ENCODE assay signal across 9 cellular contexts in genomic region chr13:26502826-26503225, GRCh38. TPM values are rescaled to one million over a fixed set of nuclear protein-coding genes. Genes with fewer than 3 reads are reported as not detected.
A peak's percentile ranks its signal among the peaks of the same experiment; 100 is the strongest.
DNase-seq lines count a peak whose midpoint lies in the region; ATAC-seq and TF ChIP-seq lines count a peak whose summit lies in the region.
"Had no signal": no experiment of that assay in that cellular context is flagged by ENCODE, and none has a peak within 500 bp of the region (broad histone marks: within the 10 kb centered on the region; RNA-seq: fewer than 3 reads in every experiment).

No MANE protein-coding gene starts in this region.

- CTCF ChIA-PET in CD4-positive, alpha-beta T cell (lab: Charles Lee): no interaction called here

- H3K27me3 Mint-ChIP-seq in CD4-positive, alpha-beta T cell: peaks cover 4% of the 10 kb centered on the region
- peaks cover 36% of the 10 kb centered on the region for H3K27me3 Mint-ChIP-seq in central memory CD8-positive, alpha-beta T cell

- intact Hi-C loops in CD4-positive, alpha-beta T cell (cut with DNase I, micrococcal nuclease): no loop called here

- H3K36me3 Mint-ChIP-seq in CD4-positive, alpha-beta T cell (ENCODE audit: low read depth): no peaks in the 10 kb centered on the region
- H3K36me3 Mint-ChIP-seq in central memory CD8-positive, alpha-beta T cell (ENCODE audit: insufficient read depth): peaks cover 2% of the 10 kb centered on the region

- H3K27ac ChIP-seq in CD4-positive, alpha-beta T cell (ENCODE audit: low read depth, low read length): no peak overlapping the region
- H3K27ac ChIP-seq: SJCRH30 had no signal

- peaks cover 9% of the 10 kb centered on the region for H3K4me1 Mint-ChIP-seq in CD4-positive, alpha-beta T cell (ENCODE audit: low read depth)
- no peaks in the 10 kb centered on the region for H3K4me1 Mint-ChIP-seq in central memory CD8-positive, alpha-beta T cell

- no peak overlapping the region for H3K4me3 Mint-ChIP-seq in CD4-positive, alpha-beta T cell
- no peak overlapping the region for H3K4me3 Mint-ChIP-seq in central memory CD8-positive, alpha-beta T cell

- H3K27ac Mint-ChIP-seq in CD4-positive, alpha-beta T cell: no peak overlapping the region
- H3K27ac Mint-ChIP-seq in central memory CD8-positive, alpha-beta T cell (ENCODE audit: low read depth): no peak overlapping the region

- POLR2A ChIA-PET in CD4-positive, alpha-beta T cell (lab: Charles Lee): no interaction called here

- no peaks in the 10 kb centered on the region for H3K9me3 ChIP-seq in CD4-positive, alpha-beta T cell (ENCODE audit: control insufficient read depth, low read length)
- H3K9me3 ChIP-seq: SJCRH30 had no signal

- ATAC-seq in CD4-positive, alpha-beta T cell (ENCODE audit: poor library complexity): peak; percentile 71
- peak; percentile 36 for ATAC-seq in central memory CD8-positive, alpha-beta T cell (replicated peaks; ENCODE audit: extremely low read depth, poor library complexity, severe bottlenecking)
- ATAC-seq in GM18868 (IDR thresholded peaks at IDR 0.05; ENCODE audit: unreplicated experiment) (no peak), GM19455 (IDR thresholded peaks at IDR 0.05; ENCODE audit: unreplicated experiment) (no peak)

- H3K9me3 Mint-ChIP-seq in CD4-positive, alpha-beta T cell: no peaks in the 10 kb centered on the region
- H3K9me3 Mint-ChIP-seq in central memory CD8-positive, alpha-beta T cell: no peaks in the 10 kb centered on the region

- DNase-seq in CD4-positive, alpha-beta T cell: peak in 1 of 10 experiments; percentile 11
- DNase-seq in NCI-H69 (lab: John Stamatoyannopoulos, UW): peak; percentile 18
- DNase-seq in central memory CD8-positive, alpha-beta T cell (ENCODE audit: low spot score in 2 of 2): no peak
- DNase-seq in occipital lobe (lab: John Stamatoyannopoulos, UW): peak; percentile 8
- DNase-seq in DMS114 treated with DMSO at 0.1 percent for 48 hours (lab: John Stamatoyannopoulos, UW; ENCODE audit: unreplicated experiment): no peak
- no peak for DNase-seq in NCI-H510A (lab: John Stamatoyannopoulos, UW)
- DNase-seq: SJCRH30 had no signal

- no peak for TF ChIP-seq CTCF in CD4-positive, alpha-beta T cell (IDR thresholded peaks at IDR 0.05)

- no peaks in the 10 kb centered on the region for H3K27me3 ChIP-seq in CD4-positive, alpha-beta T cell (ENCODE audit: control insufficient read depth, insufficient read depth, low read length)

RNA-seq across cellular contexts. Expression of gene WASF3, which starts 54.7 kb away (rescaled TPM):
- under 1 TPM in 1 of 2 experiments, not detected in 1; 0.08 TPM for total RNA-seq in CD4-positive, alpha-beta T cell
- 22.1 TPM for total RNA-seq in occipital lobe

Comparison
In these comparisons a context has a peak if more than half of its experiments do, and no peak if none do; other contexts are left out.
1. ATAC-seq: peak in CD4-positive, alpha-beta T cell (single experiment) and central memory CD8-positive, alpha-beta T cell (single experiment); none in GM18868 (single experiment) and GM19455 (single experiment).
2. DNase-seq: peak in NCI-H69 (single experiment) and occipital lobe (single experiment); none in central memory CD8-positive, alpha-beta T cell (0 of 2), DMS114 treated with DMSO at 0.1 percent for 48 hours (single experiment) and NCI-H510A (single experiment).
3. RNA of gene WASF3, which starts 54.7 kb away (total RNA-seq): 22.1 TPM in occipital lobe (single experiment); 0.08 TPM in CD4-positive, alpha-beta T cell; every median in the first group is over 10 times any median in the second.